ENCODE assay signal across 20 cellular contexts in genomic region chr7:42700376-42701327, GRCh38.
DNase-seq lines count a peak whose midpoint lies in the region; ATAC-seq and TF ChIP-seq lines count a peak whose summit lies in the region.
"Had no signal": no experiment of that assay in that cellular context is flagged by ENCODE, and none has a peak within 500 bp of the region (broad histone marks: within the 10 kb centered on the region; RNA-seq: fewer than 3 reads in every experiment).

No MANE protein-coding gene starts in this region.

- no peak overlapping the region for H3K27ac ChIP-seq in A673 (ENCODE audit: low read depth, low read length, poor library complexity, severe bottlenecking)
- H3K27ac ChIP-seq in H9 (ENCODE audit: insufficient read length, low read depth, low read length) = no peak overlapping the region
- H3K27ac ChIP-seq in esophagus muscularis mucosa (replicated peaks in 1 of 4) = peak overlapping the region in 1 of 4 donors; percentile 37
- H3K27ac ChIP-seq in mesendoderm (ENCODE audit: low read depth, low read length) = no peak overlapping the region
- no peak overlapping the region for H3K27ac ChIP-seq in CD8-positive, alpha-beta memory T cell (ENCODE audit: low read depth, low read length)
- no peak overlapping the region for H3K27ac ChIP-seq in RWPE1
- H3K27ac ChIP-seq: prostate gland, SJCRH30 had no signal

- H2AFZ ChIP-seq in H9 (ENCODE audit: low read length) = no peak overlapping the region

- no peaks in the 10 kb centered on the region for H3K9me3 Mint-ChIP-seq in H9
- no peaks in the 10 kb centered on the region for H3K9me3 Mint-ChIP-seq in CD8-positive, alpha-beta memory T cell
- H3K9me3 Mint-ChIP-seq: natural killer cell treated with Interleukin-12 subunit alpha and Interleukin-12 subunit beta and Interleukin-15 and Interleukin-18, amount 100 ng/mL, for 72 hours; stimulated activated naive B cell treated with anti-CD40 and anti-IgM and Interleukin-4, amounts not matched to agents 10 μg/mL and 1 μg/mL and 100 μg/mL, for 72 hours had no signal

- H3K36me3 Mint-ChIP-seq in H9 (ENCODE audit: insufficient read depth in 1 of 3, low read depth in 3 of 3) = no peaks in the 10 kb centered on the region
- no peaks in the 10 kb centered on the region for H3K36me3 Mint-ChIP-seq in CD8-positive, alpha-beta memory T cell
- H3K36me3 Mint-ChIP-seq: immature natural killer cell; natural killer cell treated with Interleukin-12 subunit alpha and Interleukin-12 subunit beta and Interleukin-15 and Interleukin-18, amount 100 ng/mL, for 72 hours; stimulated activated naive B cell treated with anti-CD40 and anti-IgM and Interleukin-4, amounts not matched to agents 10 μg/mL and 1 μg/mL and 100 μg/mL, for 72 hours had no signal

- H3K27me3 Mint-ChIP-seq in H9 (ENCODE audit: low read depth) = peaks cover 1% of the 10 kb centered on the region; the same call in 1 of the 2 replicates
- peaks cover 0 to 2% of the 10 kb centered on the region in 2 donors for H3K27me3 Mint-ChIP-seq in CD8-positive, alpha-beta memory T cell
- H3K27me3 Mint-ChIP-seq: activated T-helper 17 cell treated with anti-CD3 and anti-CD28 coated beads, Interleukin-2, amount 50 U/mL, for 72 hours; stimulated activated naive B cell treated with anti-CD40 and anti-IgM and Interleukin-4, amounts not matched to agents 10 μg/mL and 1 μg/mL and 100 μg/mL, for 72 hours had no signal

- BruUV-seq in A673 (replicated peaks; lab: Mats Ljungman, UMichigan) = no TSS peak

- H3K4me3 ChIP-seq in A673 (ENCODE audit: low read depth, low read length, poor library complexity, severe bottlenecking) = no peak overlapping the region
- no peak overlapping the region for H3K4me3 ChIP-seq in esophagus muscularis mucosa
- H3K4me3 ChIP-seq in mesendoderm (ENCODE audit: low read length) = no peak overlapping the region
- H3K4me3 ChIP-seq in CD8-positive, alpha-beta memory T cell (ENCODE audit: low read length) = no peak overlapping the region
- H3K4me3 ChIP-seq: prostate gland, SJCRH30 had no signal

- H2BK15ac ChIP-seq in H9 (ENCODE audit: low read depth, low read length) (no peak overlapping the region), mesendoderm (replicated peaks; ENCODE audit: low read depth) (no peak overlapping the region)

- no peak overlapping the region for H3K14ac ChIP-seq in H9 (ENCODE audit: insufficient read depth, low read length)

- H3K56ac ChIP-seq in H9 (ENCODE audit: insufficient read length, low read depth, low read length) = no peak overlapping the region
- no peak overlapping the region for H3K56ac ChIP-seq in mesendoderm (ENCODE audit: low read length)

- H4K91ac ChIP-seq in H9 (ENCODE audit: insufficient read length, low read depth, low read length) = no peak overlapping the region

- H3K9me3 ChIP-seq in A673 (ENCODE audit: low read depth, low read length, poor library complexity, severe bottlenecking) (no peaks in the 10 kb centered on the region), H9 (ENCODE audit: control insufficient read depth, low read depth, low read length) (no peaks in the 10 kb centered on the region), esophagus muscularis mucosa (no peaks in the 10 kb centered on the region)
- no peaks in the 10 kb centered on the region for H3K9me3 ChIP-seq in CD8-positive, alpha-beta memory T cell (ENCODE audit: low read length)
- H3K9me3 ChIP-seq: Caco-2, prostate gland, SJCRH30 had no signal

- no peak overlapping the region for H2BK20ac ChIP-seq in H9 (ENCODE audit: low read depth, low read length, poor library complexity, severe bottlenecking)

- H2BK12ac ChIP-seq in H9 (ENCODE audit: insufficient read length, low read depth, low read length) = no peak overlapping the region

- H3K23me2 ChIP-seq in H9 (ENCODE audit: insufficient read length, low read depth, low read length, poor library complexity, severe bottlenecking) = no peaks in the 10 kb centered on the region

- no peak overlapping the region for H3K18ac ChIP-seq in H9 (ENCODE audit: insufficient read length, low read depth, low read length)
- H3K18ac ChIP-seq in mesendoderm (ENCODE audit: low read length) = no peak overlapping the region

- TF ChIP-seq EP300 in esophagus muscularis mucosa (IDR thresholded peaks at IDR 0.05) = no peak

- no peak overlapping the region for H3T11ph ChIP-seq in H9 (ENCODE audit: low read length)

- POLR2A ChIA-PET in A673 (lab: Charles Lee; ENCODE audit: low non-redundant PET) = no interaction called here
- POLR2A ChIA-PET in CD8-positive, alpha-beta memory T cell (lab: Charles Lee) = no interaction called here
- POLR2A ChIA-PET in RWPE1 (lab: Yijun Ruan, JAX; ENCODE audit: low non-redundant PET) = no interaction called here

- no peak overlapping the region for H3K27ac Mint-ChIP-seq in H9
- H3K27ac Mint-ChIP-seq in CD8-positive, alpha-beta memory T cell = no peak overlapping the region
- H3K27ac Mint-ChIP-seq: activated T-helper 17 cell treated with anti-CD3 and anti-CD28 coated beads, Interleukin-2, amount 50 U/mL, for 72 hours; immature natural killer cell; natural killer cell treated with Interleukin-12 subunit alpha and Interleukin-12 subunit beta and Interleukin-15 and Interleukin-18, amount 100 ng/mL, for 72 hours; stimulated activated naive B cell treated with anti-CD40 and anti-IgM and Interleukin-4, amounts not matched to agents 10 μg/mL and 1 μg/mL and 100 μg/mL, for 72 hours had no signal

- H3K79me1 ChIP-seq in H9 (ENCODE audit: insufficient read depth, low read depth, low read length, poor library complexity, severe bottlenecking) (no peaks in the 10 kb centered on the region), mesendoderm (ENCODE audit: low read length) (no peaks in the 10 kb centered on the region)

- ATAC-seq in HG02870 (IDR thresholded peaks at IDR 0.05; ENCODE audit: unreplicated experiment) (no peak), GM18520 (IDR thresholded peaks at IDR 0.05; ENCODE audit: unreplicated experiment) (no peak)
- ATAC-seq: activated CD4-positive, CD25-positive, alpha-beta regulatory T cell treated with anti-CD3 and anti-CD28 coated beads, Interleukin-2, amount 50 U/mL, for 24 hours; activated T-helper 17 cell treated with anti-CD3 and anti-CD28 coated beads, Interleukin-2, amount 50 U/mL, for 72 hours; natural killer cell treated with Interleukin-12 subunit alpha and Interleukin-12 subunit beta and Interleukin-15 and Interleukin-18, amount 100 ng/mL, for 72 hours; stimulated activated naive B cell treated with anti-CD40 and anti-IgM and Interleukin-4, amounts not matched to agents 10 μg/mL and 1 μg/mL and 100 μg/mL, for 72 hours had no signal

- H3K4me2 ChIP-seq in H9 (ENCODE audit: insufficient read depth, insufficient read length, low read length) (no peak overlapping the region), mesendoderm (ENCODE audit: low read length) (no peak overlapping the region)

- intact Hi-C loops in A673 (cut with micrococcal nuclease; ENCODE audit: unreplicated experiment) (no loop called here), esophagus muscularis mucosa (cut with DNase I) (no loop called here)

- CTCF ChIA-PET in A673 (lab: Charles Lee) = no interaction called here
- CTCF ChIA-PET in CD8-positive, alpha-beta memory T cell (lab: Charles Lee) = interaction anchor here (1.6 kb wide), 1 partner anchor 10 kb away, joined by 4 read pairs; no protein-coding TSS in a partner anchor
- CTCF ChIA-PET in RWPE1 (lab: Yijun Ruan, JAX) = no interaction called here

- H3K9ac ChIP-seq in H9 (ENCODE audit: extremely low read depth, insufficient read length, low read length) (no peak overlapping the region), mesendoderm (ENCODE audit: low read length) (no peak overlapping the region)

- no peaks in the 10 kb centered on the region for H3K27me3 ChIP-seq in A673 (replicated peaks; ENCODE audit: insufficient read depth, low read depth, low read length, poor library complexity)
- no peaks in the 10 kb centered on the region for H3K27me3 ChIP-seq in H9 (ENCODE audit: insufficient read depth, low read length)
- no peaks in the 10 kb centered on the region for H3K27me3 ChIP-seq in esophagus muscularis mucosa
- no peaks in the 10 kb centered on the region for H3K27me3 ChIP-seq in mesendoderm (ENCODE audit: insufficient read depth, low read length, poor library complexity)
- no peaks in the 10 kb centered on the region for H3K27me3 ChIP-seq in CD8-positive, alpha-beta memory T cell (ENCODE audit: insufficient read depth, low read length, poor library complexity, severe bottlenecking)
- H3K27me3 ChIP-seq: SJCRH30 had no signal

- H3K79me2 ChIP-seq in H9 (ENCODE audit: insufficient read depth, low read length) (no peaks in the 10 kb centered on the region), mesendoderm (ENCODE audit: control insufficient read depth, insufficient read depth, low read length) (no peaks in the 10 kb centered on the region)

- TF ChIP-seq POLR2A in esophagus muscularis mucosa (IDR thresholded peaks at IDR 0.05; ENCODE audit: low read depth) = no peak

- H3K4me3 Mint-ChIP-seq in H9 = no peak overlapping the region
- H3K4me3 Mint-ChIP-seq in CD8-positive, alpha-beta memory T cell = no peak overlapping the region
- H3K4me3 Mint-ChIP-seq: activated T-helper 17 cell treated with anti-CD3 and anti-CD28 coated beads, Interleukin-2, amount 50 U/mL, for 72 hours; immature natural killer cell; natural killer cell treated with Interleukin-12 subunit alpha and Interleukin-12 subunit beta and Interleukin-15 and Interleukin-18, amount 100 ng/mL, for 72 hours; stimulated activated naive B cell treated with anti-CD40 and anti-IgM and Interleukin-4, amounts not matched to agents 10 μg/mL and 1 μg/mL and 100 μg/mL, for 72 hours had no signal

- no peak overlapping the region for H4K5ac ChIP-seq in H9 (ENCODE audit: insufficient read length, low read depth, low read length)
- H4K5ac ChIP-seq in mesendoderm (ENCODE audit: low read length) = no peak overlapping the region

- no CpG with 5 or more reads among the region's 7 CpGs for WGBS in H9 (ENCODE audit: extremely low coverage, insufficient read length, low lambda C conversion rate)
- WGBS in esophagus muscularis mucosa = 42% methylated on average over 7 of the region's 7 CpGs
- no CpG with 5 or more reads among the region's 7 CpGs for WGBS in mesendoderm (ENCODE audit: extremely low coverage, insufficient coverage, low lambda C conversion rate)

- DNase-seq in A673 (ENCODE audit: low spot score) (no peak), H9 (no peak), esophagus muscularis mucosa (ENCODE audit: extremely low spot score) (peak; percentile 66), mesendoderm (peak; percentile 18), RWPE1 (ENCODE audit: low spot score) (no peak)
- DNase-seq in CD8-positive, alpha-beta memory T cell = no peak
- DNase-seq: Caco-2; EL; immature natural killer cell; NCI-H1930; SJCRH30; stimulated activated CD4-positive, alpha-beta T cell treated with anti-CD3 and anti-CD28 coated beads, Interleukin-12 subunit alpha, Interleukin-12 subunit beta, amount 100 ng/mL, for 4 hours; stimulated activated naive B cell treated with anti-CD40 and anti-IgM and Interleukin-4, amounts not matched to agents 10 μg/mL and 1 μg/mL and 100 μg/mL, for 72 hours; T1000 had no signal

- no peak overlapping the region for H4K8ac ChIP-seq in H9 (replicated peaks; ENCODE audit: insufficient read length, low read depth, low read length)
- H4K8ac ChIP-seq in mesendoderm (ENCODE audit: low read depth, low read length) = no peak overlapping the region

- H2BK120ac ChIP-seq in H9 (ENCODE audit: low read depth, low read length, poor library complexity, severe bottlenecking) (no peak overlapping the region), mesendoderm (ENCODE audit: low read depth, low read length) (no peak overlapping the region)

- peaks cover 7 to 8% of the 10 kb centered on the region in 2 experiments; a peak in 3 of 4 replicates for H3K4me1 Mint-ChIP-seq in H9
- no peaks in the 10 kb centered on the region for H3K4me1 Mint-ChIP-seq in CD8-positive, alpha-beta memory T cell
- H3K4me1 Mint-ChIP-seq: activated T-helper 17 cell treated with anti-CD3 and anti-CD28 coated beads, Interleukin-2, amount 50 U/mL, for 72 hours; immature natural killer cell; stimulated activated naive B cell treated with anti-CD40 and anti-IgM and Interleukin-4, amounts not matched to agents 10 μg/mL and 1 μg/mL and 100 μg/mL, for 72 hours had no signal

- H3K4ac ChIP-seq in H9 (ENCODE audit: low read depth, low read length) (no peak overlapping the region), mesendoderm (ENCODE audit: low read depth, low read length) (no peak overlapping the region)

- H2AK5ac ChIP-seq in H9 (ENCODE audit: insufficient read length, low read length) (no peak overlapping the region), mesendoderm (ENCODE audit: low read length) (no peak overlapping the region)

- TF ChIP-seq CTCF in A673 (conservative IDR thresholded peaks at IDR 0.05; ENCODE audit: low read depth, low read length) (0 out of 2 replicates have a peak, but pooled peaks have one; percentile 10), H9 (conservative IDR thresholded peaks at IDR 0.05) (peak; percentile 12; the same call in 1 of the 3 replicates), esophagus muscularis mucosa (IDR thresholded peaks at IDR 0.05) (peak; percentile 16 to 27 (median 25)), RWPE1 (conservative IDR thresholded peaks at IDR 0.05; ENCODE audit: low read depth) (no peak)

- no peaks in the 10 kb centered on the region for H4K20me1 ChIP-seq in H9 (ENCODE audit: control insufficient read depth, insufficient read depth, insufficient read length)

- no peak overlapping the region for H3K23ac ChIP-seq in H9 (ENCODE audit: insufficient read length, low read depth, low read length)
- H3K23ac ChIP-seq in mesendoderm (ENCODE audit: low read length) = no peak overlapping the region

- no peaks in the 10 kb centered on the region for H3K36me3 ChIP-seq in A673 (ENCODE audit: insufficient read depth, low read length, poor library complexity, severe bottlenecking)
- H3K36me3 ChIP-seq in esophagus muscularis mucosa = no peaks in the 10 kb centered on the region
- H3K36me3 ChIP-seq in mesendoderm (ENCODE audit: control insufficient read depth, insufficient read depth, low read length) = no peaks in the 10 kb centered on the region
- H3K36me3 ChIP-seq in CD8-positive, alpha-beta memory T cell (ENCODE audit: insufficient read depth, low read length) = no peaks in the 10 kb centered on the region
- H3K36me3 ChIP-seq: prostate gland, SJCRH30 had no signal

- no peak overlapping the region for H2BK5ac ChIP-seq in H9 (ENCODE audit: insufficient read length, low read length)
- H2BK5ac ChIP-seq in mesendoderm (ENCODE audit: low read length) = no peak overlapping the region

- H3K4me1 ChIP-seq in A673 (ENCODE audit: insufficient read depth, low read length, poor library complexity, severe bottlenecking) = no peaks in the 10 kb centered on the region
- H3K4me1 ChIP-seq in H9 (ENCODE audit: insufficient read depth, low read length) = no peaks in the 10 kb centered on the region
- peaks cover 12 to 50% (median 31%) of the 10 kb centered on the region in 4 donors for H3K4me1 ChIP-seq in esophagus muscularis mucosa
- H3K4me1 ChIP-seq in mesendoderm (ENCODE audit: control insufficient read depth, low read depth, low read length) = no peaks in the 10 kb centered on the region
- H3K4me1 ChIP-seq in CD8-positive, alpha-beta memory T cell (ENCODE audit: insufficient read depth, low read length) = no peaks in the 10 kb centered on the region
- H3K4me1 ChIP-seq: Caco-2, prostate gland, SJCRH30 had no signal

Comparison
In these comparisons a context has a peak if more than half of its experiments do, and no peak if none do; other contexts are left out.
1. DNase-seq: peak in esophagus muscularis mucosa (single experiment) and mesendoderm (single experiment); none in A673 (single experiment), H9 (single experiment), CD8-positive, alpha-beta memory T cell (0 of 5) and RWPE1 (single experiment).